Comparison of ENCODE assay signal across 21 cellular contexts in the genomic region with DNA sequence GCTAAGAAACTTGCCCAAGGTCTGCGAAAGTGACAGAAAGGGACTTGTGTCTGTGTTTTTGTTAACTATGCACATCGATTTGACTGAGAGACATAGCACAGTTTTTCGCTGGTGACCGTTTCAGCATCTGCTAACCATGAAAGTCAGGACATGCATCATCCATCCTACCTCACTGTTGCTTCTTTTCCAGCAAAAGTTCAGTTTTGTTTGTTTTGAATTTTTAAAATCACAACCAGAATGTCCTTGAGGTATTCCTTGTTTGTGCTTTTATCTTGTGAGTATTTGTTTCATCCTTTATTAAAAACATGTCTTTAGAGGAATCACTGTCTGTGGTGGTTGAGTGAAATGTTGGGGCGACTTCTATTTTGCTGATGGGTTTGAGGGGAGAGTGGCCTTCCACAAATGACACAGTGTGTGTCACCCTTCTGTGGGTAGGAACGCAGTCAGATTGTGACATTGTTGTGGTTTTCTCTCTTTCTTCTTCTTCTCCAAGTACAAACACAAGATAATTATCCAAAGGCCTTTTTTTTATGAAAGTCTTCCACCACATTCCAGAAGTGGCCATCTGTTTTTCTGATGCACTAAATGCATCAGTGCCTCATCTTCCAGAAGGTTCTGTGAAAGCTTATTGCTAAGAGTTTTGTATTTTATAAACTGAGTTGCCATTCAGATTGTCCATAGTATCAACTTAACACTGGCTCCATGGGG.
DNase-seq lines count a peak whose midpoint lies in the region; ATAC-seq, FAIRE-seq and TF ChIP-seq lines count a peak whose summit lies in the region.
"Had no signal": no experiment of that assay in that cellular context is flagged by ENCODE, and none has a peak within 500 bp of the region (broad histone marks: within the 10 kb centered on the region; RNA-seq: fewer than 3 reads in every experiment).

No MANE protein-coding gene starts in this region.

- FAIRE-seq in HTR-8/SVneo (lab: Jason Lieb, UNC), result peak; percentile 23
- FAIRE-seq: HepG2 had no signal

- no peaks in the 10 kb centered on the region for H3K36me3 ChIP-seq in prostate gland
- H3K36me3 ChIP-seq: transverse colon had no signal

- H3K27ac Mint-ChIP-seq in stimulated activated naive B cell treated with anti-CD40 and anti-IgM and Interleukin-4, amounts not matched to agents 10 μg/mL and 1 μg/mL and 100 μg/mL, for 72 hours, result no peak overlapping the region
- H3K27ac Mint-ChIP-seq: activated CD8-positive, alpha-beta T cell treated with anti-CD3 and anti-CD28 coated beads for 36 hours; activated naive CD4-positive, alpha-beta T cell treated with anti-CD3 and anti-CD28 coated beads, Interleukin-2, amount 50 U/mL, for 72 hours; CD4-positive, alpha-beta T cell; T-helper 17 cell had no signal

- no peak for TF ChIP-seq POLR2A in prostate gland (IDR thresholded peaks at IDR 0.05)

- no peaks in the 10 kb centered on the region for H3K9me3 ChIP-seq in prostate gland
- H3K9me3 ChIP-seq: transverse colon had no signal

- no peak for ATAC-seq in stimulated activated naive B cell treated with anti-CD40 and anti-IgM and Interleukin-4, amounts not matched to agents 10 μg/mL and 1 μg/mL and 100 μg/mL, for 72 hours (replicated peaks)
- ATAC-seq in GM21619 (IDR thresholded peaks at IDR 0.05; ENCODE audit: unreplicated experiment), result no peak
- ATAC-seq: activated CD8-positive, alpha-beta T cell treated with anti-CD3 and anti-CD28 coated beads for 36 hours; activated naive CD4-positive, alpha-beta T cell treated with anti-CD3 and anti-CD28 coated beads, Interleukin-2, amount 50 U/mL, for 72 hours; HepG2; T-helper 17 cell had no signal

- TF ChIP-seq CTCF in cardiac fibroblast (IDR thresholded peaks at IDR 0.05; ENCODE audit: low read depth, low read length) (no peak), prostate gland (IDR thresholded peaks at IDR 0.05) (no peak)

- no peaks in the 10 kb centered on the region for H3K4me1 Mint-ChIP-seq in stimulated activated naive B cell treated with anti-CD40 and anti-IgM and Interleukin-4, amounts not matched to agents 10 μg/mL and 1 μg/mL and 100 μg/mL, for 72 hours
- H3K4me1 Mint-ChIP-seq: T-helper 17 cell had no signal

- H3K27me3 ChIP-seq in prostate gland (replicated peaks; ENCODE audit: insufficient read depth), result no peaks in the 10 kb centered on the region
- H3K27me3 ChIP-seq: transverse colon had no signal

- 93% methylated on average over 6 of the region's 6 CpGs for WGBS in prostate gland

- peaks cover 0 to 5% of the 10 kb centered on the region in 2 donors for H3K27me3 Mint-ChIP-seq in stimulated activated naive B cell treated with anti-CD40 and anti-IgM and Interleukin-4, amounts not matched to agents 10 μg/mL and 1 μg/mL and 100 μg/mL, for 72 hours

- no peaks in the 10 kb centered on the region for H3K4me1 ChIP-seq in prostate gland (replicated peaks)

- no peaks in the 10 kb centered on the region for H3K36me3 Mint-ChIP-seq in stimulated activated naive B cell treated with anti-CD40 and anti-IgM and Interleukin-4, amounts not matched to agents 10 μg/mL and 1 μg/mL and 100 μg/mL, for 72 hours
- H3K36me3 Mint-ChIP-seq: activated naive CD4-positive, alpha-beta T cell treated with anti-CD3 and anti-CD28 coated beads, Interleukin-2, amount 50 U/mL, for 72 hours had no signal

- H3K9me3 Mint-ChIP-seq in stimulated activated naive B cell treated with anti-CD40 and anti-IgM and Interleukin-4, amounts not matched to agents 10 μg/mL and 1 μg/mL and 100 μg/mL, for 72 hours, result no peaks in the 10 kb centered on the region
- H3K9me3 Mint-ChIP-seq: activated CD8-positive, alpha-beta T cell treated with anti-CD3 and anti-CD28 coated beads for 36 hours; activated naive CD4-positive, alpha-beta T cell treated with anti-CD3 and anti-CD28 coated beads, Interleukin-2, amount 50 U/mL, for 72 hours; CD4-positive, alpha-beta T cell had no signal

- DNase-seq in AG08395 (ENCODE audit: low spot score), result peak; percentile 35
- DNase-seq in HTR-8/SVneo (ENCODE audit: insufficient read length, low spot score), result no peak
- DNase-seq in cardiac fibroblast (ENCODE audit: low read depth in 2 of 2), result peak; percentile 32 to 33
- no peak for DNase-seq in prostate gland (ENCODE audit: low spot score)
- DNase-seq in stimulated activated naive B cell treated with anti-CD40 and anti-IgM and Interleukin-4, amounts not matched to agents 10 μg/mL and 1 μg/mL and 100 μg/mL, for 72 hours, result no peak
- DNase-seq in effector CD8-positive, alpha-beta T cell (lab: John Stamatoyannopoulos, UW), result no peak
- no peak for DNase-seq in NK-92 (lab: John Stamatoyannopoulos, UW; ENCODE audit: unreplicated experiment)
- DNase-seq: ACHN; activated CD8-positive, alpha-beta T cell treated with anti-CD3 and anti-CD28 coated beads for 36 hours; activated T-cell treated with anti-CD3 and anti-CD28 coated beads, Interleukin-2, amount 50 U/mL, for 48 hours; CD4-positive, alpha-beta T cell; central memory CD4-positive, alpha-beta T cell; DMS53; foreskin melanocyte; NCI-H187; NCI-H345; T-helper 17 cell had no signal

- peak overlapping the region; percentile 10 to 72 for H3K27ac ChIP-seq in prostate gland
- H3K27ac ChIP-seq: transverse colon had no signal

- no peak overlapping the region for H3K4me3 Mint-ChIP-seq in stimulated activated naive B cell treated with anti-CD40 and anti-IgM and Interleukin-4, amounts not matched to agents 10 μg/mL and 1 μg/mL and 100 μg/mL, for 72 hours
- H3K4me3 Mint-ChIP-seq: activated CD8-positive, alpha-beta T cell treated with anti-CD3 and anti-CD28 coated beads for 36 hours; CD4-positive, alpha-beta T cell; T-helper 17 cell had no signal

- intact Hi-C loops in prostate gland (cut with DNase I), result no loop called here

- H3K4me3 ChIP-seq in cardiac fibroblast (replicated peaks in 1 of 2; ENCODE audit: low read depth in 2 of 2, low read length in 2 of 2) (no peak overlapping the region), prostate gland (no peak overlapping the region)
- H3K4me3 ChIP-seq: transverse colon had no signal

Comparison
In these comparisons a context has a peak if more than half of its experiments do, and no peak if none do; other contexts are left out.
1. DNase-seq: peak in AG08395 (single experiment) and cardiac fibroblast (2 of 2); none in HTR-8/SVneo (single experiment), prostate gland (single experiment), stimulated activated naive B cell treated with anti-CD40 and anti-IgM and Interleukin-4, amounts not matched to agents 10 μg/mL and 1 μg/mL and 100 μg/mL, for 72 hours (single experiment), effector CD8-positive, alpha-beta T cell (single experiment) and NK-92 (single experiment).